In genomic region chr2:144508162-144508765, GRCh38 we compare ENCODE assay signal across 9 cellular contexts. TPM values are rescaled to one million over a fixed set of nuclear protein-coding genes. Genes with fewer than 3 reads are reported as not detected.
DNase-seq lines count a peak whose midpoint lies in the region; ATAC-seq, FAIRE-seq and TF ChIP-seq lines count a peak whose summit lies in the region.
"Had no signal": no experiment of that assay in that cellular context is flagged by ENCODE, and none has a peak within 500 bp of the region (broad histone marks: within the 10 kb centered on the region; RNA-seq: fewer than 3 reads in every experiment).

No MANE protein-coding gene starts in this region.

- no peak for TF ChIP-seq CTCF in SU-DHL-6 (IDR thresholded peaks at IDR 0.05; ENCODE audit: insufficient read depth, low read length, poor library complexity, severe bottlenecking)
- no peak for TF ChIP-seq CTCF in glutamatergic neuron (IDR thresholded peaks at IDR 0.05; ENCODE audit: partially characterized antibody, unreplicated experiment)
- no peak for TF ChIP-seq CTCF in GM13976 (IDR thresholded peaks at IDR 0.05; ENCODE audit: borderline replicate concordance, control extremely low read depth, extremely low read depth, insufficient read depth, missing control alignments)

- no peaks in the 10 kb centered on the region for H3K9me2 ChIP-seq in SU-DHL-6 (replicated peaks; ENCODE audit: insufficient read depth, low read length)

- FAIRE-seq in small intestine (lab: Jason Lieb, UNC): no peak

- in situ Hi-C loops in GM13976 (cut with MboI; ENCODE audit: low sequenced_read_pairs, unreplicated experiment): no loop called here

- H3K79me2 ChIP-seq in SU-DHL-6 (ENCODE audit: insufficient read depth, low read length): no peaks in the 10 kb centered on the region

- H3K4me1 Mint-ChIP-seq in glutamatergic neuron (ENCODE audit: low read depth, unreplicated experiment): peaks cover 88% of the 10 kb centered on the region

- no peak for DNase-seq in glutamatergic neuron
- DNase-seq in renal cortical epithelial cell (ENCODE audit: low read depth): peak; percentile 40
- no peak for DNase-seq in GM13976 (ENCODE audit: low spot score)
- no peak for DNase-seq in NCI-H1092 treated with DMSO at 0.1 percent for 48 hours (lab: John Stamatoyannopoulos, UW)
- DNase-seq in small intestine: no peak
- no peak for DNase-seq in DMS79 treated with DMSO at 0.1 percent for 48 hours (lab: John Stamatoyannopoulos, UW)
- DNase-seq: T-helper 1 cell had no signal

- no peaks in the 10 kb centered on the region for H4K20me1 ChIP-seq in SU-DHL-6 (ENCODE audit: low read depth, low read length)

- H2AFZ ChIP-seq in SU-DHL-6 (ENCODE audit: low read depth, low read length, severe bottlenecking): no peak overlapping the region

- no peaks in the 10 kb centered on the region for H3K27me3 Mint-ChIP-seq in glutamatergic neuron (ENCODE audit: unreplicated experiment)

- H3K4me3 Mint-ChIP-seq in glutamatergic neuron (ENCODE audit: unreplicated experiment): peak overlapping the region; percentile 25

- H3K9ac ChIP-seq in SU-DHL-6 (ENCODE audit: low read length): no peak overlapping the region

- no peaks in the 10 kb centered on the region for H3F3A ChIP-seq in SU-DHL-6 (ENCODE audit: insufficient read depth)

- H3K4me3 ChIP-seq in SU-DHL-6 (ENCODE audit: insufficient read depth, low read length, poor library complexity, severe bottlenecking) (no peak overlapping the region), small intestine (ENCODE audit: low read depth in 1 of 2, low read length in 2 of 2) (no peak overlapping the region)

- peak overlapping the region; percentile 11 for H3K27ac Mint-ChIP-seq in glutamatergic neuron (ENCODE audit: unreplicated experiment)

- no peak overlapping the region for H3K27ac ChIP-seq in SU-DHL-6 (ENCODE audit: low read depth, low read length)
- H3K27ac ChIP-seq in small intestine (ENCODE audit: low read depth in 1 of 2, low read length in 1 of 2): peak overlapping the region in 1 of 2 donors; percentile 91

- peak; percentile 47 for ATAC-seq in GM18498 (IDR thresholded peaks at IDR 0.05; ENCODE audit: unreplicated experiment)

- H3K4me1 ChIP-seq in small intestine (ENCODE audit: control insufficient read depth in 2 of 2, insufficient read depth in 1 of 2, low read depth in 1 of 2, low read length in 1 of 2): no peaks in the 10 kb centered on the region

- peaks cover 4% of the 10 kb centered on the region for H3K9me3 Mint-ChIP-seq in glutamatergic neuron (ENCODE audit: unreplicated experiment)

- H3K9me3 ChIP-seq in SU-DHL-6 (ENCODE audit: insufficient read depth, low read length): no peaks in the 10 kb centered on the region
- no peaks in the 10 kb centered on the region for H3K9me3 ChIP-seq in small intestine (ENCODE audit: control insufficient read depth, low read depth)

- WGBS in small intestine, 3 donors: 44 to 57% (median 48%) methylated on average over 15 of the region's 15 CpGs

- no peaks in the 10 kb centered on the region for H3K36me3 ChIP-seq in SU-DHL-6 (ENCODE audit: low read length)
- no peaks in the 10 kb centered on the region for H3K36me3 ChIP-seq in small intestine (ENCODE audit: control insufficient read depth in 2 of 2, insufficient read depth in 2 of 2, low read length in 2 of 2)

- H3K36me3 Mint-ChIP-seq in glutamatergic neuron (ENCODE audit: unreplicated experiment): no peaks in the 10 kb centered on the region

- H3K27me3 ChIP-seq in SU-DHL-6 (ENCODE audit: low read length): no peaks in the 10 kb centered on the region
- H3K27me3 ChIP-seq in small intestine (ENCODE audit: control insufficient read depth in 2 of 2, insufficient read depth in 2 of 2, low read length in 2 of 2): peaks cover 0 to 2% of the 10 kb centered on the region in 2 donors

- H3K4me2 ChIP-seq in SU-DHL-6 (ENCODE audit: low read depth, low read length, poor library complexity, severe bottlenecking): peak overlapping the region; percentile 31

RNA-seq across cellular contexts. Expression of gene ZEB2, which starts 11.7 kb away (rescaled TPM):
- total RNA-seq in glutamatergic neuron (ENCODE audit: unreplicated experiment) (121 TPM), renal cortical epithelial cell (9.7 and 23.8 TPM in 2 replicates)
- polyA plus RNA-seq in small intestine: 10 to 100 TPM in 2 of 3 donors, 1 to 10 TPM in 1; 2.0 to 18.5 (median 12.2) TPM
